24 cellular contexts compared by ENCODE assay signal in genomic region chr13:64997438-64997837, GRCh38.
"Had no signal": no experiment of that assay in that cellular context is flagged by ENCODE, and none has a peak within 500 bp of the region (broad histone marks: within the 10 kb centered on the region; RNA-seq: fewer than 3 reads in every experiment).

No MANE protein-coding gene starts in this region.

- H3K27ac ChIP-seq: cardiac muscle cell, foreskin keratinocyte, right lobe of liver, skin epidermis, transverse colon, uterus had no signal

- H3K4me1 Mint-ChIP-seq: activated naive CD8-positive, alpha-beta T cell treated with anti-CD3 and anti-CD28 coated beads, Interleukin-2, amount 10 ng/mL, durations not matched to agents 7 days and 5 days; memory B cell; nephron; stimulated activated memory B cell treated with anti-CD40 and anti-IgM and Interleukin-4, amounts not matched to agents 10 μg/mL and 1 μg/mL and 100 μg/mL, for 72 hours; T-helper 17 cell had no signal

- H3K36me3 Mint-ChIP-seq: activated naive CD8-positive, alpha-beta T cell treated with anti-CD3 and anti-CD28 coated beads, Interleukin-2, amount 10 ng/mL, durations not matched to agents 7 days and 5 days; memory B cell; stimulated activated memory B cell treated with anti-CD40 and anti-IgM and Interleukin-4, amounts not matched to agents 10 μg/mL and 1 μg/mL and 100 μg/mL, for 72 hours had no signal

- H3K27ac Mint-ChIP-seq: activated naive CD4-positive, alpha-beta T cell treated with anti-CD3 and anti-CD28 coated beads for 36 hours; activated naive CD8-positive, alpha-beta T cell treated with anti-CD3 and anti-CD28 coated beads, Interleukin-2, amount 10 ng/mL, durations not matched to agents 7 days and 5 days; activated T-cell treated with anti-CD3 and anti-CD28 coated beads, Interleukin-2, amount 50 U/mL, for 72 hours; dendritic cell treated with granulocyte-macrophage colony-stimulating factor and Interleukin-4, amounts not matched to agents 40 ng/mL and 50 ng/mL, for 4 days; memory B cell; nephron; stimulated activated memory B cell treated with anti-CD40 and anti-IgM and Interleukin-4, amounts not matched to agents 10 μg/mL and 1 μg/mL and 100 μg/mL, for 72 hours; T-helper 17 cell had no signal

- DNase-seq: activated CD4-positive, alpha-beta T cell treated with anti-CD3 and anti-CD28 coated beads for 4 hours; activated CD4-positive, alpha-beta T cell treated with anti-CD3 and anti-CD28 coated beads, Interleukin-2, amount 50 U/mL, for 48 hours; activated CD4-positive, CD25-positive, alpha-beta regulatory T cell; activated effector memory CD4-positive, alpha-beta T cell treated with Interleukin-2 at 50 U/mL for 16 hours; activated naive CD4-positive, alpha-beta T cell treated with anti-CD3 and anti-CD28 coated beads for 36 hours; activated naive CD8-positive, alpha-beta T cell treated with anti-CD3 and anti-CD28 coated beads, Interleukin-2, amount 10 ng/mL, durations not matched to agents 7 days and 5 days; activated T-cell treated with anti-CD3 and anti-CD28 coated beads, Interleukin-2, amount 50 U/mL, for 72 hours; amniotic stem cell; effector CD4-positive, alpha-beta T cell; foreskin keratinocyte; hypothalamus; left ventricle myocardium superior; occipital lobe; right lobe of liver; stimulated activated CD4-positive, alpha-beta T cell treated with anti-CD3 and anti-CD28 coated beads, Interleukin-2, amount 100 ng/mL, for 24 hours; T-helper 17 cell; transverse colon; uterus had no signal

- H3K27me3 Mint-ChIP-seq: activated naive CD8-positive, alpha-beta T cell treated with anti-CD3 and anti-CD28 coated beads, Interleukin-2, amount 10 ng/mL, durations not matched to agents 7 days and 5 days; dendritic cell treated with granulocyte-macrophage colony-stimulating factor and Interleukin-4, amounts not matched to agents 40 ng/mL and 50 ng/mL, for 4 days; memory B cell; stimulated activated memory B cell treated with anti-CD40 and anti-IgM and Interleukin-4, amounts not matched to agents 10 μg/mL and 1 μg/mL and 100 μg/mL, for 72 hours; T-helper 17 cell had no signal

- H3K9me3 ChIP-seq: right lobe of liver, transverse colon, uterus had no signal

- H3K36me3 ChIP-seq: cardiac muscle cell, right lobe of liver, transverse colon, uterus had no signal

- ATAC-seq: activated T-cell treated with anti-CD3 and anti-CD28 coated beads, Interleukin-2, amount 50 U/mL, for 72 hours; foreskin keratinocyte; left ventricle myocardium superior; right lobe of liver; stimulated activated memory B cell treated with anti-CD40 and anti-IgM and Interleukin-4, amounts not matched to agents 10 μg/mL and 1 μg/mL and 100 μg/mL, for 72 hours; T-helper 17 cell had no signal

- H3K4me1 ChIP-seq: foreskin keratinocyte, right lobe of liver, transverse colon, uterus had no signal

- H3K4me3 Mint-ChIP-seq: activated naive CD4-positive, alpha-beta T cell treated with anti-CD3 and anti-CD28 coated beads for 36 hours; activated naive CD8-positive, alpha-beta T cell treated with anti-CD3 and anti-CD28 coated beads, Interleukin-2, amount 10 ng/mL, durations not matched to agents 7 days and 5 days; activated T-cell treated with anti-CD3 and anti-CD28 coated beads, Interleukin-2, amount 50 U/mL, for 72 hours; dendritic cell treated with granulocyte-macrophage colony-stimulating factor and Interleukin-4, amounts not matched to agents 40 ng/mL and 50 ng/mL, for 4 days; memory B cell; nephron; stimulated activated memory B cell treated with anti-CD40 and anti-IgM and Interleukin-4, amounts not matched to agents 10 μg/mL and 1 μg/mL and 100 μg/mL, for 72 hours; T-helper 17 cell had no signal

- H3K9me3 Mint-ChIP-seq: activated naive CD8-positive, alpha-beta T cell treated with anti-CD3 and anti-CD28 coated beads, Interleukin-2, amount 10 ng/mL, durations not matched to agents 7 days and 5 days; nephron had no signal

- H3K4me3 ChIP-seq: cardiac muscle cell, right lobe of liver, skin epidermis, transverse colon, uterus had no signal

- H3K27me3 ChIP-seq: cardiac muscle cell, foreskin keratinocyte, right lobe of liver, transverse colon, uterus had no signal
